Comparison of ENCODE assay signal across 1 cellular context in the genomic region with DNA sequence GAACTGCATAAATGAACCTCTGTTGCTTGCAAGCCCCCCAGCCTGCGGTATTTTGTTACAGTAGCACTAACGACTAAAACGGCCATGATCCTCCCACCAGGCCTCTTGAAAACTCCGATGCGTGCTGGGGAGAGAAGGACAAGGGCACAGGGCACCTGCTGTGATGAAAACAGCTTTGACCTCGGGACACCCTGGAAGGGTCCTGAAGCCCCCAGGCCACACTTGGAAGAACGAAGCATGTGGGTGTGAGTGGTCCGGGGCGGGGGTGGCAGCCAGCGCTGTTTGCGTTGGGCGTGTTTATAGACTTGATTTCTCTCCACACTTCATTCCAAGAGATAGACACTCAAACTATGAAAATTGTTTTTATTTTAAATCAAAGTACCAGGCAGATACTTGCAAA.
TF ChIP-seq lines count a peak whose summit lies in the region.

No MANE protein-coding gene starts in this region.

TF ChIP-seq in H1, 55 proteins besides CTCF, POLR2A, EP300 and RAD21:
- no peak for TF ChIP-seq BCL11A (IDR thresholded peaks at IDR 0.05; ENCODE audit: low read depth in 2 of 2, low read length in 2 of 2)
- no peak for TF ChIP-seq CBX8 (IDR thresholded peaks at IDR 0.05; ENCODE audit: borderline replicate concordance, low read depth, low read length)
- no peak for TF ChIP-seq RBBP5 (IDR thresholded peaks at IDR 0.05; ENCODE audit: borderline replicate concordance, low read depth, low read length)
